Comparison of ENCODE assay signal across 9 cellular contexts in the genomic region with DNA sequence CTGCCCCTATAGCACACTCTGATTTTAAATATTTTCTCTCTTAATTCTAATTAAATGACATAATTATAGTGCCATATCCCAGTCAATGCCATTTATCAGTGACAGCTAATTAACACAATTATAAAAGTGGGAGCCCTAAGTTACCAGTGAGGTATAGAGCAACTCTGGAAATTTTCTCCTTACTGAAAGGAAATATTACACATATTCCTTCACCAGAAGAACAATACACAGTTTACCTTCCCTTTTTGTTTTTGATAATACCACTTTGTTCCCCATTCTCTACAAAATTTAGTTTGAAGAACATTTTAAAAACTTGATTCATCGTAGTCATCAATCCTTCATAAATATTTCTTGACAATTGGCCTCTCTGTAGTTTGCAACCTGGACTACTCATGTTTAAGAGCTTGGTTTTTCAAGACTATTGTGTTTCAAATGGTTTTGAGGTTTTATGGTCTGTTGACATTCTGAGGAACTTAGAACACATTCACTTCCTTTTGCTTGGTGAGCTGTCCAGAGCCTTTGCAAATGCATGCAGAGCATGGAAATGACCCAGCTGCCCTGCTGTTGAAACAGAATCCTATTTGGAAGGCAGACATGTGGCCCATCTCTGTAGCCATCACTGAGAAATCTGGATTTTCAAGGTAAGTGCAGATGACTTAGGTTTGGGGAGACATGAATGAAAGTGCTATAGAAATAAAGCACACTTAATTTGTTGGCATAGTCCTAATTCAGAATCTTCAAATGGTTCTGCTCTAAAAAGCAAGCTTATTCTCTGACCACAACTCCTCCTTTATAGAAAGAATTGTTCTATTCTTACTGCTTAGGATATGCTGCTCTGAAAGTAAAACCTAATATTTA. TPM values are rescaled to one million over a fixed set of nuclear protein-coding genes. Genes with fewer than 3 reads are reported as not detected.
DNase-seq lines count a peak whose midpoint lies in the region; ATAC-seq, FAIRE-seq and TF ChIP-seq lines count a peak whose summit lies in the region.
"Had no signal": no experiment of that assay in that cellular context is flagged by ENCODE, and none has a peak within 500 bp of the region (broad histone marks: within the 10 kb centered on the region; RNA-seq: fewer than 3 reads in every experiment).

GPR141 (plus strand) TSS at position 504 of the 858 bp plus-strand sequence. CDS start 56,628 bp downstream, outside the sequence.

- H3K36me3 Mint-ChIP-seq in activated CD8-positive, alpha-beta T cell treated with anti-CD3 and anti-CD28 coated beads, Interleukin-2, amount 10 ng/mL, durations not matched to agents 7 days and 5 days (ENCODE audit: low read depth) = no peaks in the 10 kb centered on the region

- no peak within 1 kb of the TSS for H3K27ac Mint-ChIP-seq in activated CD8-positive, alpha-beta T cell treated with anti-CD3 and anti-CD28 coated beads, Interleukin-2, amount 10 ng/mL, durations not matched to agents 7 days and 5 days

- H3K4me2 ChIP-seq in GM12878 (ENCODE audit: control insufficient read depth, insufficient read depth) = peak within 1 kb of the TSS; percentile 60

- TF ChIP-seq POLR2A in GM12878 (IDR thresholded peaks at IDR 0.05; ENCODE audit: low read depth, low read length) = no peak

- peak; percentile 7; the same call in 1 of the 2 replicates for TF ChIP-seq RAD21 in GM12878 (IDR thresholded peaks at IDR 0.05; ENCODE audit: insufficient read depth, low read depth, low read length)

- CTCF ChIA-PET in GM12878 (lab: Yijun Ruan, JAX) = interaction anchor here (0.8 to 5.0 kb wide), 18 partner anchors 9 to 218 kb away, joined by 3 to 22 read pairs (median 3); no protein-coding TSS in a partner anchor
- CTCF ChIA-PET in activated CD8-positive, alpha-beta T cell treated with anti-CD3 and anti-CD28 coated beads, Interleukin-2, amount 10 ng/mL, durations not matched to agents 7 days and 5 days (lab: Charles Lee) = interaction anchor here (1.0 to 1.6 kb wide), 3 partner anchors 15 to 142 kb away, joined by 3 to 4 read pairs (median 3); no protein-coding TSS in a partner anchor

- no TSS peak for BruUV-seq in GM12878 (replicated peaks; lab: Mats Ljungman, UMichigan)

- H3K27ac ChIP-seq in GM12878 (ENCODE audit: control insufficient read depth, insufficient read depth) = peak within 1 kb of the TSS; percentile 48

- TF ChIP-seq CTCF in GM20000 (IDR thresholded peaks at IDR 0.05; ENCODE audit: extremely low read depth, missing control alignments) = no peak
- TF ChIP-seq CTCF in GM12878 (IDR thresholded peaks at IDR 0.05 in 2 of 3, conservative IDR thresholded peaks at IDR 0.05 in 1 of 3; ENCODE audit: control insufficient read depth in 2 of 3, extremely low read depth in 1 of 3, insufficient read depth in 1 of 3, low read depth in 3 of 3, low read length in 3 of 3) = no peak

- peaks cover 10% of the 10 kb centered on the region for H3K4me1 Mint-ChIP-seq in activated CD8-positive, alpha-beta T cell treated with anti-CD3 and anti-CD28 coated beads, Interleukin-2, amount 10 ng/mL, durations not matched to agents 7 days and 5 days (ENCODE audit: low read depth)
- H3K4me1 Mint-ChIP-seq: neural crest cell had no signal

- peak; percentile 96 for DNase-seq in GF-D8 (lab: John Stamatoyannopoulos, UW)
- DNase-seq in GM20000 (ENCODE audit: low spot score) = peak; percentile 55
- peak; percentile 93 for DNase-seq in GM12878 (ENCODE audit: low read depth, low spot score)
- no peak for DNase-seq in HK-2 (ENCODE audit: unreplicated experiment)
- no peak for DNase-seq in SHP77 treated with DMSO at 0.1 percent for 48 hours (lab: John Stamatoyannopoulos, UW)
- no peak for DNase-seq in activated CD8-positive, alpha-beta T cell treated with anti-CD3 and anti-CD28 coated beads, Interleukin-2, amount 10 ng/mL, durations not matched to agents 7 days and 5 days

- in situ Hi-C loops in GM12878 (cut with MboI) = no loop called here

- peak; percentile 94 for FAIRE-seq in GM12878 (lab: Jason Lieb, UNC)

- SMC1A ChIA-PET in GM12878 (lab: Charles Lee; ENCODE audit: uncharacterized antibody, unreplicated experiment) = interaction anchor here (0.6 to 3.1 kb wide), 30 partner anchors 11 to 261 kb away, joined by 3 to 26 read pairs (median 5); no protein-coding TSS in a partner anchor

- ATAC-seq in HG03469 (IDR thresholded peaks at IDR 0.05; ENCODE audit: unreplicated experiment) (peak; percentile 83), GM12878 (peak; percentile 97), HG02970 (IDR thresholded peaks at IDR 0.05; ENCODE audit: low FRiP score, unreplicated experiment) (no peak)
- no peak for ATAC-seq in activated CD8-positive, alpha-beta T cell treated with anti-CD3 and anti-CD28 coated beads, Interleukin-2, amount 10 ng/mL, durations not matched to agents 7 days and 5 days

- no peaks in the 10 kb centered on the region for H3K27me3 ChIP-seq in GM12878 (replicated peaks in 1 of 2; ENCODE audit: control insufficient read depth in 2 of 2, insufficient read depth in 2 of 2, low read length in 1 of 2)

- H3K9ac ChIP-seq in GM12878 (ENCODE audit: control insufficient read depth, insufficient read depth, low read length) = no peak within 1 kb of the TSS

- intact Hi-C loops in GM12878 (cut with micrococcal nuclease; ENCODE audit: unreplicated experiment) = loop anchor here (5.0 kb wide), 2 partner anchors 39 to 149 kb away; no protein-coding TSS in a partner anchor

- no peaks in the 10 kb centered on the region for H3K9me3 Mint-ChIP-seq in activated CD8-positive, alpha-beta T cell treated with anti-CD3 and anti-CD28 coated beads, Interleukin-2, amount 10 ng/mL, durations not matched to agents 7 days and 5 days (ENCODE audit: insufficient read depth)
- H3K9me3 Mint-ChIP-seq: neural crest cell had no signal

- peak within 1 kb of the TSS; percentile 37; the same call in 1 of the 2 replicates for H2AFZ ChIP-seq in GM12878 (ENCODE audit: control insufficient read depth, low read depth, low read length)

- H3K79me2 ChIP-seq in GM12878 (ENCODE audit: control insufficient read depth, insufficient read depth, low read length) = no peaks in the 10 kb centered on the region; the same call in none of the 2 replicates

- H3K36me3 ChIP-seq in GM12878 (ENCODE audit: control insufficient read depth in 2 of 2, insufficient read depth in 2 of 2, low read length in 1 of 2) = no peaks in the 10 kb centered on the region

- H3K4me3 Mint-ChIP-seq in activated CD8-positive, alpha-beta T cell treated with anti-CD3 and anti-CD28 coated beads, Interleukin-2, amount 10 ng/mL, durations not matched to agents 7 days and 5 days = no peak within 1 kb of the TSS
- H3K4me3 Mint-ChIP-seq: neural crest cell had no signal

- peak; percentile 62 to 74; a peak in 3 of 4 replicates for TF ChIP-seq EP300 in GM12878 (IDR thresholded peaks at IDR 0.05; ENCODE audit: borderline replicate concordance in 1 of 2, control insufficient read depth in 1 of 2, low read depth in 2 of 2, low read length in 2 of 2)

- no peaks in the 10 kb centered on the region for H3K9me3 ChIP-seq in GM12878 (replicated peaks; ENCODE audit: control insufficient read depth, insufficient read depth, low read length)

- peaks cover 25% of the 10 kb centered on the region for H3K4me1 ChIP-seq in GM12878 (ENCODE audit: control insufficient read depth, insufficient read depth, low read length)

- RAD21 ChIA-PET in GM12878 (lab: Charles Lee; ENCODE audit: unreplicated experiment) = interaction anchor here (0.7 to 1.9 kb wide), 25 partner anchors 11 to 215 kb away, joined by 3 to 18 read pairs (median 4); no protein-coding TSS in a partner anchor

- POLR2A ChIA-PET in GM12878 (lab: Charles Lee) = interaction anchor here (0.7 to 3.0 kb wide), 5 partner anchors 11 to 47 kb away, joined by 4 to 12 read pairs (median 4); no protein-coding TSS in a partner anchor
- POLR2A ChIA-PET in activated CD8-positive, alpha-beta T cell treated with anti-CD3 and anti-CD28 coated beads, Interleukin-2, amount 10 ng/mL, durations not matched to agents 7 days and 5 days (lab: Charles Lee) = no interaction called here

- 0% methylated on average over 1 of the region's 1 CpG for WGBS in GM12878 (ENCODE audit: insufficient coverage, insufficient replicate concordance, low lambda C conversion rate, missing lambda C conversion rate)

- H4K20me1 ChIP-seq in GM12878 (ENCODE audit: control insufficient read depth, insufficient read depth) = no peaks in the 10 kb centered on the region

- 0 out of 2 replicates have a peak within 1 kb of the TSS, but pooled peaks have one; percentile 44 for H3K4me3 ChIP-seq in GM12878

- peaks cover 11% of the 10 kb centered on the region for H3K27me3 Mint-ChIP-seq in activated CD8-positive, alpha-beta T cell treated with anti-CD3 and anti-CD28 coated beads, Interleukin-2, amount 10 ng/mL, durations not matched to agents 7 days and 5 days (ENCODE audit: low read depth)

TF ChIP-seq in GM12878, 131 proteins besides CTCF, POLR2A, EP300 and RAD21 (continues in another document):
- peak; percentile 85; the same call in 2 of the 3 replicates for TF ChIP-seq POU2F2 (IDR thresholded peaks at IDR 0.05; ENCODE audit: borderline replicate concordance, low read depth, low read length)

RNA-seq across cellular contexts. Expression of gene GPR141, which starts in this region (rescaled TPM):
- 8.7 and 11.2 TPM in 2 replicates for total RNA-seq in GM12878 (2013; cell fraction: nucleolus; rRNA removed)
- total RNA-seq in GM12878 (2014; rRNA removed) (1.2 TPM in 2 replicates), GM12878 (2014; rRNA removed; fragmentation: Illumina TruSeq; extraction: Trizol) (1.3 TPM in 2 replicates), GM12878 (2021) (1.1 and 1.2 TPM in 2 replicates)
- polyA plus RNA-seq in GM12878 (2011; ENCODE audit: low read depth) = not detected
- polyA plus RNA-seq in GM12878 (2011; rRNA removed) (3.9 and 4.3 TPM in 2 replicates), GM12878 (2014; fragmentation: Illumina TruSeq; extraction: Trizol) (0.76 and 1.6 TPM in 2 replicates), GM12878 (2014; fragmentation: Nextera tagmentation; extraction: Ambion mirVana) (1 to 10 TPM in 1 of 2 experiments, under 1 TPM in 1; 0.97 to 1.2 TPM), GM12878 (2014; rRNA removed) (0.96 and 2.5 TPM in 2 replicates), GM12878 (2016; fragmentation: Nextera tagmentation; extraction: Ambion mirVana) (under 1 TPM; 0.56 to 0.69 TPM)
- 2.5 and 3.3 TPM in 2 replicates for polyA plus RNA-seq in GM12878 (2011; cell fraction: cytosol; rRNA removed)
- 1.8 and 3.0 TPM in 2 replicates for polyA plus RNA-seq in GM12878 (2011; cell fraction: nucleus; rRNA removed)
- 0.34 and 0.70 TPM in 2 replicates for polyA plus RNA-seq in GM12878 (2012)
- polyA minus RNA-seq in GM12878 (2011; rRNA and poly(A)+ RNA removed) = 5.4 and 8.8 TPM in 2 replicates
- polyA minus RNA-seq in GM12878 (2011; cell fraction: cytosol; rRNA and poly(A)+ RNA removed) = 1.1 and 2.8 TPM in 2 replicates
- polyA minus RNA-seq in GM12878 (2011; cell fraction: nucleus; rRNA and poly(A)+ RNA removed) = 4.1 and 7.4 TPM in 2 replicates
- not detected for total RNA-seq in activated CD8-positive, alpha-beta T cell treated with anti-CD3 and anti-CD28 coated beads, Interleukin-2, amount 10 ng/mL, durations not matched to agents 7 days and 5 days

Comparison
In these comparisons a context has a peak if more than half of its experiments do, and no peak if none do; other contexts are left out.
1. DNase-seq: peak in GF-D8 (single experiment), GM20000 (single experiment) and GM12878 (single experiment); none in HK-2 (single experiment), SHP77 treated with DMSO at 0.1 percent for 48 hours (single experiment) and activated CD8-positive, alpha-beta T cell treated with anti-CD3 and anti-CD28 coated beads, Interleukin-2, amount 10 ng/mL, durations not matched to agents 7 days and 5 days (single experiment).
2. ATAC-seq: peak in HG03469 (single experiment) and GM12878 (single experiment); none in activated CD8-positive, alpha-beta T cell treated with anti-CD3 and anti-CD28 coated beads, Interleukin-2, amount 10 ng/mL, durations not matched to agents 7 days and 5 days (single experiment) and HG02970 (single experiment).